In genomic region chr7:144000020-144000419, GRCh38 we compare ENCODE assay signal across 4 cellular contexts. TPM values are rescaled to one million over a fixed set of nuclear protein-coding genes. Genes with fewer than 3 reads are reported as not detected.
"Had no signal": no experiment of that assay in that cellular context is flagged by ENCODE, and none has a peak within 500 bp of the region (broad histone marks: within the 10 kb centered on the region; RNA-seq: fewer than 3 reads in every experiment).

TSS of gene OR6B1 (plus strand) at chr7:144000320. CDS start at chr7:144003997, 3,677 bp downstream.

- DNase-seq: GDM1, GF-D8 had no signal

- H3K4me3 ChIP-seq: GM12878 had no signal

RNA-seq across cellular contexts. Expression of gene OR6B1, which starts in this region (rescaled TPM):
- total RNA-seq: G401, GM12878 had no signal
- polyA plus RNA-seq: GM12878 had no signal
